In the genomic region with DNA sequence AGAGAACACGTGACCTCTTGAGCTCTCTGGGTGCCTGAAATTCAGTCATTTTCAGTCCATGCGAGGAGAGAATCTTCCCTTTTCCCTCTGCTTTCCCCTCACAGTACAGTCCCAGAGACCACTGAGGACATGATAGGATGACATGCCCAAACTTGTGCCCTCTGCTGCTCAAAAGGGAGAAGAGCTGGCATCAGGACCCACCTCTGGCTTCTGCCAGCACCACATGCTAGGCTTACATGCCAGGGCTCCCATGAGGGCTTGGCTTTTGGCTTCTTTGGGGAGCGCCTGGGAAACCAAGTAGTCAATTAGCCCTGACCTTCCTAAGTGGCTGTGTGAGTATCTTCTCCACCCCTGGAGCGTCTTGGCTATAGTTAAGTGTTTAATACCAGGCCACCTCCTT, we compare ENCODE assay signal across 10 cellular contexts. TPM values are rescaled to one million over a fixed set of nuclear protein-coding genes. Genes with fewer than 3 reads are reported as not detected.
DNase-seq lines count a peak whose midpoint lies in the region; ATAC-seq and TF ChIP-seq lines count a peak whose summit lies in the region.
"Had no signal": no experiment of that assay in that cellular context is flagged by ENCODE, and none has a peak within 500 bp of the region (broad histone marks: within the 10 kb centered on the region; RNA-seq: fewer than 3 reads in every experiment).

No MANE protein-coding gene starts in this region.

- H3K27me3 Mint-ChIP-seq in GM23338 (ENCODE audit: insufficient read depth, low read depth, poor library complexity) (peaks cover 8% of the 10 kb centered on the region), WTC11 (ENCODE audit: low read depth) (no peaks in the 10 kb centered on the region)

- no peak overlapping the region for H3K4me3 ChIP-seq in BE2C (ENCODE audit: low read depth, low read length)
- H3K4me3 ChIP-seq in GM23338, result no peak overlapping the region
- H3K4me3 ChIP-seq in left ventricle myocardium inferior, result no peak overlapping the region
- H3K4me3 ChIP-seq in dorsolateral prefrontal cortex, result no peak overlapping the region
- H3K4me3 ChIP-seq: ovary had no signal

- peaks cover 13% of the 10 kb centered on the region for H3F3A ChIP-seq in GM23338 (replicated peaks; ENCODE audit: low read depth)

- H3K4me2 ChIP-seq in GM23338, result no peak overlapping the region

- H3K4me1 ChIP-seq in BE2C (no peaks in the 10 kb centered on the region), GM23338 (ENCODE audit: insufficient read depth) (peaks cover 21% of the 10 kb centered on the region), left ventricle myocardium inferior (peaks cover 64% of the 10 kb centered on the region)

- H3K36me3 Mint-ChIP-seq in GM23338 (ENCODE audit: low read depth) (peaks cover 70% of the 10 kb centered on the region), WTC11 (peaks cover 53% of the 10 kb centered on the region)

- no peaks in the 10 kb centered on the region for H3K9me2 ChIP-seq in GM23338 (ENCODE audit: insufficient read depth)

- CTCF ChIA-PET in WTC11 (lab: Charles Lee), result interaction anchor here (0.5 to 2.2 kb wide), 6 partner anchors 12 to 145 kb away, joined by 4 to 15 read pairs (median 6); no protein-coding TSS in a partner anchor

- H3K4me1 Mint-ChIP-seq in GM23338, result peaks cover 49% of the 10 kb centered on the region
- H3K4me1 Mint-ChIP-seq in WTC11, result peaks cover 42% of the 10 kb centered on the region

- H3K9me3 Mint-ChIP-seq in GM23338 (no peaks in the 10 kb centered on the region), WTC11 (no peaks in the 10 kb centered on the region)

- ATAC-seq in GM23338 (no peak), WTC11 (no peak), HG02885 (IDR thresholded peaks at IDR 0.05; ENCODE audit: poor library complexity, unreplicated experiment) (no peak)

- TF ChIP-seq CTCF in BE2C (IDR thresholded peaks at IDR 0.05; ENCODE audit: low read depth, low read length), result peak; percentile 25
- 0 out of 4 replicates have a peak, but pooled peaks have one; percentile 15 to 22 for TF ChIP-seq CTCF in GM23338 (conservative IDR thresholded peaks at IDR 0.05; ENCODE audit: low read depth in 2 of 2)
- no peak for TF ChIP-seq CTCF in WTC11 (IDR thresholded peaks at IDR 0.05)
- TF ChIP-seq CTCF in left ventricle myocardium inferior (IDR thresholded peaks at IDR 0.05; ENCODE audit: borderline replicate concordance), result peak; percentile 40
- TF ChIP-seq CTCF in dorsolateral prefrontal cortex (IDR thresholded peaks at IDR 0.05 in 54 of 56, conservative IDR thresholded peaks at IDR 0.05 in 2 of 56; ENCODE audit: low read depth in 1 of 56, partially characterized antibody in 56 of 56), result peak in 21 of 56 donors; percentile 7 to 39 (median 21)

- DNase-seq in BE2C (no peak), GM23338 (ENCODE audit: low spot score) (no peak), WTC11 (ENCODE audit: low spot score) (no peak), left ventricle myocardium inferior (no peak), NOMO-1 (lab: John Stamatoyannopoulos, UW; ENCODE audit: unreplicated experiment in 2 of 2) (no peak), dorsolateral prefrontal cortex (no peak), H4 (ENCODE audit: low spot score) (no peak)
- DNase-seq: H7, ovary had no signal

- no peaks in the 10 kb centered on the region for H3K9me3 ChIP-seq in BE2C
- H3K9me3 ChIP-seq in left ventricle myocardium inferior (replicated peaks), result no peaks in the 10 kb centered on the region
- H3K9me3 ChIP-seq: ovary had no signal

- H3K27ac ChIP-seq in GM23338 (ENCODE audit: low read depth) (peak overlapping the region; percentile 50), left ventricle myocardium inferior (replicated peaks) (peak overlapping the region; percentile 43), dorsolateral prefrontal cortex (peak overlapping the region in 11 of 59 donors; percentile 8 to 57 (median 30))
- H3K27ac ChIP-seq: ovary had no signal

- no peak overlapping the region for H3K4me3 Mint-ChIP-seq in GM23338
- no peak overlapping the region for H3K4me3 Mint-ChIP-seq in WTC11

- H4K20me1 ChIP-seq in GM23338 (replicated peaks; ENCODE audit: insufficient read depth), result no peaks in the 10 kb centered on the region; the same call in 1 of the 2 replicates

- H3K27ac Mint-ChIP-seq in GM23338, result peak overlapping the region; percentile 45; the same call in 1 of the 2 replicates
- H3K27ac Mint-ChIP-seq in WTC11, result peak overlapping the region; percentile 84

- no peaks in the 10 kb centered on the region for H3K79me2 ChIP-seq in GM23338 (replicated peaks; ENCODE audit: insufficient read depth)

- H3K36me3 ChIP-seq in BE2C (peaks cover 8% of the 10 kb centered on the region), GM23338 (ENCODE audit: insufficient read depth) (peaks cover 3% of the 10 kb centered on the region), left ventricle myocardium inferior (peaks cover 81% of the 10 kb centered on the region)
- H3K36me3 ChIP-seq: ovary had no signal

- H3K27me3 ChIP-seq in BE2C, result no peaks in the 10 kb centered on the region
- no peaks in the 10 kb centered on the region for H3K27me3 ChIP-seq in GM23338 (ENCODE audit: insufficient read depth)
- H3K27me3 ChIP-seq in left ventricle myocardium inferior (ENCODE audit: low read depth), result no peaks in the 10 kb centered on the region
- no peaks in the 10 kb centered on the region for H3K27me3 ChIP-seq in dorsolateral prefrontal cortex
- H3K27me3 ChIP-seq: ovary had no signal

- intact Hi-C loops in left ventricle myocardium inferior (cut with micrococcal nuclease), result loop anchor here (10.0 kb wide), 2 partner anchors 75 to 185 kb away; no protein-coding TSS in a partner anchor
- intact Hi-C loops in dorsolateral prefrontal cortex (cut with DNase I), result loop anchor here (5.0 to 10.0 kb wide), 4 partner anchors 77 to 185 kb away; no protein-coding TSS in a partner anchor

- POLR2A ChIA-PET in WTC11 (lab: Charles Lee), result no interaction called here

- no peak overlapping the region for H2AFZ ChIP-seq in GM23338

TF ChIP-seq in GM23338, 12 proteins besides CTCF, POLR2A, EP300 and RAD21 (continues in another document):
- TF ChIP-seq ZNF114 (CRISPR knock-in tag; IDR thresholded peaks at IDR 0.05), result no peak
- TF ChIP-seq NANOG (IDR thresholded peaks at IDR 0.05; ENCODE audit: borderline replicate concordance), result no peak
- TF ChIP-seq EZH2phosphoT487 (IDR thresholded peaks at IDR 0.05; ENCODE audit: unreplicated experiment), result no peak
- TF ChIP-seq, protein P1, sequence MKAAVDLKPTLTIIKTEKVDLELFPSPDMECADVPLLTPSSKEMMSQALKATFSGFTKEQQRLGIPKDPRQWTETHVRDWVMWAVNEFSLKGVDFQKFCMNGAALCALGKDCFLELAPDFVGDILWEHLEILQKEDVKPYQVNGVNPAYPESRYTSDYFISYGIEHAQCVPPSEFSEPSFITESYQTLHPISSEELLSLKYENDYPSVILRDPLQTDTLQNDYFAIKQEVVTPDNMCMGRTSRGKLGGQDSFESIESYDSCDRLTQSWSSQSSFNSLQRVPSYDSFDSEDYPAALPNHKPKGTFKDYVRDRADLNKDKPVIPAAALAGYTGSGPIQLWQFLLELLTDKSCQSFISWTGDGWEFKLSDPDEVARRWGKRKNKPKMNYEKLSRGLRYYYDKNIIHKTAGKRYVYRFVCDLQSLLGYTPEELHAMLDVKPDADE (IDR thresholded peaks at IDR 0.05), result no peak
- no peak for TF ChIP-seq POLR2AphosphoS5 (IDR thresholded peaks at IDR 0.05; ENCODE audit: low read depth)
- TF ChIP-seq STAT1 (IDR thresholded peaks at IDR 0.05; ENCODE audit: unreplicated experiment), result no peak
- no peak for TF ChIP-seq CREB1 (CRISPR knock-in tag; IDR thresholded peaks at IDR 0.05; ENCODE audit: low read depth)

TF ChIP-seq in WTC11, 78 proteins besides CTCF, POLR2A, EP300 and RAD21:
- TF ChIP-seq TP53 (CRISPR knock-in tag; IDR thresholded peaks at IDR 0.05) (no peak), IRF2 (CRISPR knock-in tag; IDR thresholded peaks at IDR 0.05; ENCODE audit: borderline replicate concordance, low read depth) (no peak), FOXK1 (CRISPR knock-in tag; IDR thresholded peaks at IDR 0.05) (no peak)
- TF ChIP-seq, protein P2, sequence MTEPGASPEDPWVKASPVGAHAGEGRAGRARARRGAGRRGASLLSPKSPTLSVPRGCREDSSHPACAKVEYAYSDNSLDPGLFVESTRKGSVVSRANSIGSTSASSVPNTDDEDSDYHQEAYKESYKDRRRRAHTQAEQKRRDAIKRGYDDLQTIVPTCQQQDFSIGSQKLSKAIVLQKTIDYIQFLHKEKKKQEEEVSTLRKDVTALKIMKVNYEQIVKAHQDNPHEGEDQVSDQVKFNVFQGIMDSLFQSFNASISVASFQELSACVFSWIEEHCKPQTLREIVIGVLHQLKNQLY (CRISPR knock-in tag; IDR thresholded peaks at IDR 0.05), result no peak
- TF ChIP-seq, protein P3, sequence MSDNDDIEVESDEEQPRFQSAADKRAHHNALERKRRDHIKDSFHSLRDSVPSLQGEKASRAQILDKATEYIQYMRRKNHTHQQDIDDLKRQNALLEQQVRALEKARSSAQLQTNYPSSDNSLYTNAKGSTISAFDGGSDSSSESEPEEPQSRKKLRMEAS (CRISPR knock-in tag; IDR thresholded peaks at IDR 0.05), result no peak
- TF ChIP-seq, protein P4, sequence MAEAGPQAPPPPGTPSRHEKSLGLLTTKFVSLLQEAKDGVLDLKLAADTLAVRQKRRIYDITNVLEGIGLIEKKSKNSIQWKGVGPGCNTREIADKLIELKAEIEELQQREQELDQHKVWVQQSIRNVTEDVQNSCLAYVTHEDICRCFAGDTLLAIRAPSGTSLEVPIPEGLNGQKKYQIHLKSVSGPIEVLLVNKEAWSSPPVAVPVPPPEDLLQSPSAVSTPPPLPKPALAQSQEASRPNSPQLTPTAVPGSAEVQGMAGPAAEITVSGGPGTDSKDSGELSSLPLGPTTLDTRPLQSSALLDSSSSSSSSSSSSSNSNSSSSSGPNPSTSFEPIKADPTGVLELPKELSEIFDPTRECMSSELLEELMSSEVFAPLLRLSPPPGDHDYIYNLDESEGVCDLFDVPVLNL (CRISPR knock-in tag; IDR thresholded peaks at IDR 0.05; ENCODE audit: borderline replicate concordance, low read depth), result no peak

RNA-seq across cellular contexts. Expression of a gene that starts 13.8 kb away (rescaled TPM):
- polyA plus RNA-seq in BE2C (2012; ENCODE audit: insufficient read depth, insufficient read length, low read depth), result 2.9 TPM
- 2.9 and 3.0 TPM in 2 replicates for total RNA-seq in GM23338 (2014; rRNA removed; shearing (Covaris generic))
- 1.3 and 2.0 TPM in 2 replicates for polyA plus RNA-seq in GM23338 (2016; fragmentation: Nextera tagmentation; extraction: Ambion mirVana)
- total RNA-seq in WTC11 (2021) (3.3 to 4.0 TPM (median 3.6 TPM) in 3 replicates), left ventricle myocardium inferior (1.5 TPM), dorsolateral prefrontal cortex (10 to 100 TPM in 10 of 120 experiments, 1 to 10 TPM in 110; 2.1 to 12.7 (median 6.9) TPM)
- total RNA-seq in H4 (2014; rRNA removed; shearing (Covaris generic)), result not detected in 2 replicates
